ENCODE assay signal across 11 cellular contexts in the genomic region with DNA sequence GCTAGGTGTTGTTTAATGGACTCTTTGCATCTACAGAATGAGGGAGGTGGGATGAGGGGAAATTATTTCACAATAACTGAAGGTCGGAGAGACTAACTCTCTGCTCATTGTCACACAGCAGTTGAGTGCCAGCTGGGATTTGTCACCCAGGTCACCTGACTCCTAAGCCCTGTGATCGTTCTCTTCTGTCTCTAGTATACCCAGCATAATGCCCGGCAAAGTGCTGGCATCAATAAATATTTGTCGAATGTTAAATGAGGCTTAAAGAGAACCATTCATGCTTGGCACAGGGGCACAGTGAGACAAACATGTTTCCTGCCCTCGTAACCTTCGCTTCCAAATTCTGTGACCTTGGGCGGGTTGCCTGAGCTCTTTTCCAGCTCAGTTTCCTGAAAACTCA.
DNase-seq lines count a peak whose midpoint lies in the region; ATAC-seq and TF ChIP-seq lines count a peak whose summit lies in the region.
"Had no signal": no experiment of that assay in that cellular context is flagged by ENCODE, and none has a peak within 500 bp of the region (broad histone marks: within the 10 kb centered on the region; RNA-seq: fewer than 3 reads in every experiment).

No MANE protein-coding gene starts in this region.

- no peak overlapping the region for H3K27ac Mint-ChIP-seq in endodermal cell
- H3K27ac Mint-ChIP-seq: CD4-positive, alpha-beta T cell had no signal

- TF ChIP-seq POLR2A in stomach (IDR thresholded peaks at IDR 0.05): no peak

- H3K4me3 Mint-ChIP-seq in endodermal cell: no peak overlapping the region
- H3K4me3 Mint-ChIP-seq: CD4-positive, alpha-beta T cell had no signal

- 31 to 45% (median 38%) methylated on average over 7 of the region's 7 CpGs for WGBS in stomach, 5 donors
- 97 to 98% methylated on average over 7 of the region's 7 CpGs for WGBS in endodermal cell (ENCODE audit: insufficient coverage in 1 of 2, insufficient read length in 1 of 2), 2 experiments

- intact Hi-C loops in left lung (cut with DNase I): no loop called here
- intact Hi-C loops in stomach (cut with DNase I; ENCODE audit: low total_unique reads): no loop called here

- no peak overlapping the region for H3K9ac ChIP-seq in endodermal cell (ENCODE audit: extremely low read depth, low read length, poor library complexity, severe bottlenecking)

- no peaks in the 10 kb centered on the region for H3K27me3 ChIP-seq in left lung
- no peaks in the 10 kb centered on the region for H3K27me3 ChIP-seq in stomach
- no peaks in the 10 kb centered on the region for H3K27me3 ChIP-seq in endodermal cell (ENCODE audit: control insufficient read depth, insufficient read depth, low read length, poor library complexity, severe bottlenecking)

- ATAC-seq in left lung (peak; percentile 70), HG03108 (IDR thresholded peaks at IDR 0.05; ENCODE audit: unreplicated experiment) (no peak), GM18870 (IDR thresholded peaks at IDR 0.05; ENCODE audit: unreplicated experiment) (no peak)

- TF ChIP-seq EP300 in stomach (IDR thresholded peaks at IDR 0.05): no peak

- TF ChIP-seq CTCF in left lung (IDR thresholded peaks at IDR 0.05) (no peak), stomach (IDR thresholded peaks at IDR 0.05) (no peak), endodermal cell (conservative IDR thresholded peaks at IDR 0.05) (no peak)

- peaks cover 34% of the 10 kb centered on the region for H3K36me3 Mint-ChIP-seq in endodermal cell (ENCODE audit: low read depth)

- H3K4me1 ChIP-seq in left lung (peaks cover 24 to 51% of the 10 kb centered on the region in 2 donors), stomach (peaks cover 52 to 78% (median 67%) of the 10 kb centered on the region in 4 donors), endodermal cell (ENCODE audit: control insufficient read depth, insufficient read depth, low read length) (peaks cover 16% of the 10 kb centered on the region)

- H3K4me3 ChIP-seq in left lung: no peak overlapping the region
- no peak overlapping the region for H3K4me3 ChIP-seq in stomach
- no peak overlapping the region for H3K4me3 ChIP-seq in endodermal cell (ENCODE audit: low read length)
- H3K4me3 ChIP-seq: skin epidermis had no signal

- no peaks in the 10 kb centered on the region for H3K9me3 ChIP-seq in left lung
- no peaks in the 10 kb centered on the region for H3K9me3 ChIP-seq in stomach
- H3K9me3 ChIP-seq in endodermal cell (ENCODE audit: control insufficient read depth, low read length): no peaks in the 10 kb centered on the region

- no peaks in the 10 kb centered on the region for H3K9me3 Mint-ChIP-seq in endodermal cell
- H3K9me3 Mint-ChIP-seq: CD4-positive, alpha-beta T cell had no signal

- H3K4me1 Mint-ChIP-seq in endodermal cell: peaks cover 44% of the 10 kb centered on the region

- DNase-seq in NCI-H1092 treated with DMSO at 0.1 percent for 48 hours (lab: John Stamatoyannopoulos, UW) (peak; percentile 72), SHP77 treated with DMSO at 0.1 percent for 48 hours (lab: John Stamatoyannopoulos, UW) (peak; percentile 1), left lung (peak in 1 of 2 donors; percentile 46), stomach (no peak), endodermal cell (no peak), D341Med (ENCODE audit: low spot score) (no peak)
- DNase-seq: CD4-positive, alpha-beta T cell; T-helper 1 cell had no signal

- no peaks in the 10 kb centered on the region for H3K36me3 ChIP-seq in left lung
- H3K36me3 ChIP-seq in stomach: no peaks in the 10 kb centered on the region
- peaks cover 31% of the 10 kb centered on the region for H3K36me3 ChIP-seq in endodermal cell (ENCODE audit: control insufficient read depth, insufficient read depth, low read length)

- H3K27me3 Mint-ChIP-seq in endodermal cell (ENCODE audit: insufficient read depth): no peaks in the 10 kb centered on the region

- H3K27ac ChIP-seq in left lung: peak overlapping the region in 1 of 2 donors; percentile 20
- peak overlapping the region in 4 of 5 donors; percentile 38 to 79 (median 62) for H3K27ac ChIP-seq in stomach
- no peak overlapping the region for H3K27ac ChIP-seq in endodermal cell (ENCODE audit: low read depth, low read length)

Comparison
In these comparisons a context has a peak if more than half of its experiments do, and no peak if none do; other contexts are left out.
1. DNase-seq: peak in NCI-H1092 treated with DMSO at 0.1 percent for 48 hours (single experiment) and SHP77 treated with DMSO at 0.1 percent for 48 hours (single experiment); none in stomach (single experiment), endodermal cell (single experiment) and D341Med (single experiment).